Comparison of ENCODE assay signal across 20 cellular contexts in the genomic region with DNA sequence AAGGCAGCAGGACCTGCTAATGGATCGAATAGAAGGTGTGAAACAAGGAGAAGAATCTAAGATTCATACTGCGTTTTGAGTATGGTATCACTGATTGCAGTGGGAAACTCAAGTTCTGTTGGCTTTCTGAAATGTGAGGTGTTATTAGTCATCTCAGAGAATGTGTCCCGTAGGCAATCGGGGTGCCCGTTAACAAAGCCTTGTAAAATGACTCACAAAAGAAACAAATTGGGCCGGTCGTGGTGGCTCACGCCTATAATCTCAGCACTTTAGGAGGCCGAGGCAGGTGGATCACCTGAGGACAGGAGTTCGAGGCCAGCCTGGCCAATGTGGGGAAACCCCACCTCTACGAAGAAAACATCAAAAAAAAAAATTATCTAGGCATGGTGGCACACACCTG.
DNase-seq lines count a peak whose midpoint lies in the region; ATAC-seq and TF ChIP-seq lines count a peak whose summit lies in the region.
"Had no signal": no experiment of that assay in that cellular context is flagged by ENCODE, and none has a peak within 500 bp of the region (broad histone marks: within the 10 kb centered on the region; RNA-seq: fewer than 3 reads in every experiment).

No MANE protein-coding gene starts in this region.

- no peaks in the 10 kb centered on the region for H3K9me3 Mint-ChIP-seq in activated CD4-positive, alpha-beta memory T cell treated with anti-CD3 and anti-CD28 coated beads for 36 hours
- no peaks in the 10 kb centered on the region for H3K9me3 Mint-ChIP-seq in activated CD4-positive, alpha-beta memory T cell treated with anti-CD3 and anti-CD28 coated beads, Interleukin-2, amount 10 ng/mL, durations not matched to agents 7 days and 5 days
- H3K9me3 Mint-ChIP-seq in stimulated activated effector memory CD8-positive, alpha-beta T cell treated with anti-CD3 and anti-CD28 coated beads, Interleukin-12 subunit alpha, Interleukin-12 subunit beta, amount 100 ng/mL, for 72 hours = no peaks in the 10 kb centered on the region

- H3K27ac ChIP-seq in RWPE1 (no peak overlapping the region), gastroesophageal sphincter (no peak overlapping the region)

- H3K27ac Mint-ChIP-seq in activated CD4-positive, alpha-beta memory T cell treated with anti-CD3 and anti-CD28 coated beads for 36 hours = no peak overlapping the region
- H3K27ac Mint-ChIP-seq in activated CD4-positive, alpha-beta memory T cell treated with anti-CD3 and anti-CD28 coated beads, Interleukin-2, amount 10 ng/mL, durations not matched to agents 7 days and 5 days = no peak overlapping the region
- no peak overlapping the region for H3K27ac Mint-ChIP-seq in stimulated activated effector memory CD8-positive, alpha-beta T cell treated with anti-CD3 and anti-CD28 coated beads, Interleukin-12 subunit alpha, Interleukin-12 subunit beta, amount 100 ng/mL, for 72 hours
- H3K27ac Mint-ChIP-seq: B cell had no signal

- H3K36me3 ChIP-seq in gastroesophageal sphincter = no peaks in the 10 kb centered on the region
- H3K36me3 ChIP-seq: HAP-1 had no signal

- no peaks in the 10 kb centered on the region for H3K27me3 ChIP-seq in gastroesophageal sphincter

- POLR2A ChIA-PET in activated CD4-positive, alpha-beta memory T cell treated with anti-CD3 and anti-CD28 coated beads for 36 hours (lab: Charles Lee) = no interaction called here
- POLR2A ChIA-PET in activated CD4-positive, alpha-beta memory T cell treated with anti-CD3 and anti-CD28 coated beads, Interleukin-2, amount 10 ng/mL, durations not matched to agents 7 days and 5 days (lab: Charles Lee) = no interaction called here
- POLR2A ChIA-PET in RWPE1 (lab: Yijun Ruan, JAX; ENCODE audit: low non-redundant PET) = no interaction called here

- intact Hi-C loops in activated CD4-positive, alpha-beta memory T cell treated with anti-CD3 and anti-CD28 coated beads for 36 hours (cut with micrococcal nuclease) = no loop called here

- H3K4me3 ChIP-seq in epithelial cell of esophagus (ENCODE audit: low read length) = no peak overlapping the region
- no peak overlapping the region for H3K4me3 ChIP-seq in gastroesophageal sphincter
- H3K4me3 ChIP-seq: HAP-1 had no signal

- DNase-seq in activated CD4-positive, alpha-beta memory T cell treated with anti-CD3 and anti-CD28 coated beads for 36 hours = peak; percentile 22
- DNase-seq in activated CD4-positive, alpha-beta memory T cell treated with anti-CD3 and anti-CD28 coated beads, Interleukin-2, amount 10 ng/mL, durations not matched to agents 7 days and 5 days = no peak
- DNase-seq in RWPE1 (ENCODE audit: low spot score) (peak; percentile 34), epithelial cell of esophagus (ENCODE audit: low read depth) (peak; percentile 70)
- no peak for DNase-seq in stimulated activated effector memory CD8-positive, alpha-beta T cell treated with anti-CD3 and anti-CD28 coated beads, Interleukin-12 subunit alpha, Interleukin-12 subunit beta, amount 100 ng/mL, for 72 hours (ENCODE audit: low spot score in 2 of 2)
- DNase-seq: 8988T, DMS79 treated with DMSO at 0.1 percent for 48 hours, Karpas-422, NCI-H1105 treated with DMSO at 0.1 percent for 48 hours, NCI-H1694, NCI-H2107, NCI-H510A, NCI-H774, SIG-M5 had no signal

- no peak overlapping the region for H3K4me3 Mint-ChIP-seq in activated CD4-positive, alpha-beta memory T cell treated with anti-CD3 and anti-CD28 coated beads for 36 hours
- no peak overlapping the region for H3K4me3 Mint-ChIP-seq in activated CD4-positive, alpha-beta memory T cell treated with anti-CD3 and anti-CD28 coated beads, Interleukin-2, amount 10 ng/mL, durations not matched to agents 7 days and 5 days
- H3K4me3 Mint-ChIP-seq in stimulated activated effector memory CD8-positive, alpha-beta T cell treated with anti-CD3 and anti-CD28 coated beads, Interleukin-12 subunit alpha, Interleukin-12 subunit beta, amount 100 ng/mL, for 72 hours = no peak overlapping the region
- H3K4me3 Mint-ChIP-seq: B cell had no signal

- CTCF ChIA-PET in activated CD4-positive, alpha-beta memory T cell treated with anti-CD3 and anti-CD28 coated beads for 36 hours (lab: Charles Lee) = no interaction called here
- CTCF ChIA-PET in activated CD4-positive, alpha-beta memory T cell treated with anti-CD3 and anti-CD28 coated beads, Interleukin-2, amount 10 ng/mL, durations not matched to agents 7 days and 5 days (lab: Charles Lee) = no interaction called here
- CTCF ChIA-PET in RWPE1 (lab: Yijun Ruan, JAX) = interaction anchor here (0.5 kb wide), 1 partner anchor 720 kb away, joined by 4 read pairs; no protein-coding TSS in a partner anchor

- ATAC-seq in stimulated activated effector memory CD8-positive, alpha-beta T cell treated with anti-CD3 and anti-CD28 coated beads, Interleukin-12 subunit alpha, Interleukin-12 subunit beta, amount 100 ng/mL, for 72 hours = peak; percentile 46
- ATAC-seq in gastroesophageal sphincter (no peak), GM21390 (IDR thresholded peaks at IDR 0.05; ENCODE audit: unreplicated experiment) (no peak), GM18502 (IDR thresholded peaks at IDR 0.05; ENCODE audit: poor library complexity, unreplicated experiment) (no peak)

- no peaks in the 10 kb centered on the region for H3K4me1 ChIP-seq in gastroesophageal sphincter
- H3K4me1 ChIP-seq: HAP-1 had no signal

- no peaks in the 10 kb centered on the region for H3K36me3 Mint-ChIP-seq in activated CD4-positive, alpha-beta memory T cell treated with anti-CD3 and anti-CD28 coated beads for 36 hours
- H3K36me3 Mint-ChIP-seq in activated CD4-positive, alpha-beta memory T cell treated with anti-CD3 and anti-CD28 coated beads, Interleukin-2, amount 10 ng/mL, durations not matched to agents 7 days and 5 days (ENCODE audit: low read depth) = no peaks in the 10 kb centered on the region
- no peaks in the 10 kb centered on the region for H3K36me3 Mint-ChIP-seq in stimulated activated effector memory CD8-positive, alpha-beta T cell treated with anti-CD3 and anti-CD28 coated beads, Interleukin-12 subunit alpha, Interleukin-12 subunit beta, amount 100 ng/mL, for 72 hours
- H3K36me3 Mint-ChIP-seq: IgD-negative memory B cell had no signal

- TF ChIP-seq CTCF in RWPE1 (conservative IDR thresholded peaks at IDR 0.05; ENCODE audit: low read depth) (no peak), epithelial cell of esophagus (IDR thresholded peaks at IDR 0.05; ENCODE audit: insufficient read depth, low read depth, low read length, missing control alignments) (no peak), gastroesophageal sphincter (IDR thresholded peaks at IDR 0.05) (no peak)

- peaks cover 20% of the 10 kb centered on the region for H3K27me3 Mint-ChIP-seq in activated CD4-positive, alpha-beta memory T cell treated with anti-CD3 and anti-CD28 coated beads for 36 hours
- H3K27me3 Mint-ChIP-seq in activated CD4-positive, alpha-beta memory T cell treated with anti-CD3 and anti-CD28 coated beads, Interleukin-2, amount 10 ng/mL, durations not matched to agents 7 days and 5 days = peaks cover 10% of the 10 kb centered on the region

- no peaks in the 10 kb centered on the region for H3K9me3 ChIP-seq in gastroesophageal sphincter
- H3K9me3 ChIP-seq: HAP-1 had no signal

- TF ChIP-seq POLR2A in gastroesophageal sphincter (IDR thresholded peaks at IDR 0.05) = no peak

- peaks cover 2% of the 10 kb centered on the region for H3K4me1 Mint-ChIP-seq in activated CD4-positive, alpha-beta memory T cell treated with anti-CD3 and anti-CD28 coated beads for 36 hours (ENCODE audit: low read depth)
- H3K4me1 Mint-ChIP-seq in activated CD4-positive, alpha-beta memory T cell treated with anti-CD3 and anti-CD28 coated beads, Interleukin-2, amount 10 ng/mL, durations not matched to agents 7 days and 5 days = no peaks in the 10 kb centered on the region
- H3K4me1 Mint-ChIP-seq in stimulated activated effector memory CD8-positive, alpha-beta T cell treated with anti-CD3 and anti-CD28 coated beads, Interleukin-12 subunit alpha, Interleukin-12 subunit beta, amount 100 ng/mL, for 72 hours = no peaks in the 10 kb centered on the region
- H3K4me1 Mint-ChIP-seq: B cell had no signal

- no peak for TF ChIP-seq EP300 in gastroesophageal sphincter (IDR thresholded peaks at IDR 0.05)

- 86 to 90% methylated on average over 6 to 11 of the region's 11 CpGs for WGBS in gastroesophageal sphincter (ENCODE audit: low coverage in 1 of 2), 2 donors

Comparison
In these comparisons a context has a peak if more than half of its experiments do, and no peak if none do; other contexts are left out.
1. DNase-seq: peak in activated CD4-positive, alpha-beta memory T cell treated with anti-CD3 and anti-CD28 coated beads for 36 hours (single experiment), RWPE1 (single experiment) and epithelial cell of esophagus (single experiment); none in activated CD4-positive, alpha-beta memory T cell treated with anti-CD3 and anti-CD28 coated beads, Interleukin-2, amount 10 ng/mL, durations not matched to agents 7 days and 5 days (single experiment) and stimulated activated effector memory CD8-positive, alpha-beta T cell treated with anti-CD3 and anti-CD28 coated beads, Interleukin-12 subunit alpha, Interleukin-12 subunit beta, amount 100 ng/mL, for 72 hours (0 of 2).